Comparison of ENCODE assay signal across 9 cellular contexts in genomic region chr2:11346129-11346528, GRCh38. TPM values are rescaled to one million over a fixed set of nuclear protein-coding genes. Genes with fewer than 3 reads are reported as not detected.
DNase-seq lines count a peak whose midpoint lies in the region; ATAC-seq and TF ChIP-seq lines count a peak whose summit lies in the region.
"Had no signal": no experiment of that assay in that cellular context is flagged by ENCODE, and none has a peak within 500 bp of the region (broad histone marks: within the 10 kb centered on the region; RNA-seq: fewer than 3 reads in every experiment).

No MANE protein-coding gene starts in this region.

- peak overlapping the region; percentile 96; the same call in 1 of the 2 replicates for H3K27ac ChIP-seq in C4-2B
- peak overlapping the region; percentile 91 for H3K27ac ChIP-seq in RWPE2 (ENCODE audit: poor library complexity, severe bottlenecking)
- peak overlapping the region; percentile 48 for H3K27ac ChIP-seq in right cardiac atrium (ENCODE audit: low read length)

- POLR2A ChIA-PET in GM10248 (lab: Yijun Ruan, JAX), result interaction anchor here (0.8 kb wide), 1 partner anchor 11 kb away, joined by 4 read pairs; no protein-coding TSS in a partner anchor

- H3K9me3 Mint-ChIP-seq in activated naive CD8-positive, alpha-beta T cell treated with anti-CD3 and anti-CD28 coated beads, Interleukin-2, amount 50 U/mL, for 24 hours, result no peaks in the 10 kb centered on the region

- no peak overlapping the region for H3K4me3 Mint-ChIP-seq in activated naive CD8-positive, alpha-beta T cell treated with anti-CD3 and anti-CD28 coated beads, Interleukin-2, amount 50 U/mL, for 24 hours

- H3K27ac Mint-ChIP-seq in activated naive CD8-positive, alpha-beta T cell treated with anti-CD3 and anti-CD28 coated beads, Interleukin-2, amount 50 U/mL, for 24 hours, result no peak overlapping the region

- DNase-seq in RWPE2 (ENCODE audit: low spot score), result no peak
- no peak for DNase-seq in right cardiac atrium
- peak; percentile 36 for DNase-seq in retina
- DNase-seq in GM10248 (ENCODE audit: extremely low spot score), result no peak
- no peak for DNase-seq in activated naive CD8-positive, alpha-beta T cell treated with anti-CD3 and anti-CD28 coated beads, Interleukin-2, amount 50 U/mL, for 24 hours
- DNase-seq: COR-L47 had no signal

- H3K36me3 Mint-ChIP-seq in activated naive CD8-positive, alpha-beta T cell treated with anti-CD3 and anti-CD28 coated beads, Interleukin-2, amount 50 U/mL, for 24 hours (ENCODE audit: low read depth), result no peaks in the 10 kb centered on the region

- H3K27me3 ChIP-seq in RWPE2 (ENCODE audit: insufficient read depth, poor library complexity, severe bottlenecking), result no peaks in the 10 kb centered on the region
- no peaks in the 10 kb centered on the region for H3K27me3 ChIP-seq in right cardiac atrium (ENCODE audit: control insufficient read depth, insufficient read depth)

- WGBS in right cardiac atrium, result 96% methylated on average over 3 of the region's 3 CpGs

- CTCF ChIA-PET in GM10248 (lab: Yijun Ruan, JAX), result interaction anchor here (0.9 to 1.4 kb wide), 3 partner anchors 10 to 213 kb away, joined by 4 read pairs; a partner anchor contains a TSS

- no peak for TF ChIP-seq CTCF in C4-2B (conservative IDR thresholded peaks at IDR 0.05)
- no peak for TF ChIP-seq CTCF in RWPE2 (IDR thresholded peaks at IDR 0.05; ENCODE audit: poor library complexity, severe bottlenecking)
- no peak for TF ChIP-seq CTCF in GM10248 (IDR thresholded peaks at IDR 0.05; ENCODE audit: control extremely low read depth, extremely low read depth, low read depth, missing control alignments)

- no peak for ATAC-seq in RWPE2 (ENCODE audit: low read depth)
- no peak for ATAC-seq in right cardiac atrium
- no peak for ATAC-seq in HG02885 (IDR thresholded peaks at IDR 0.05; ENCODE audit: poor library complexity, unreplicated experiment)
- ATAC-seq in GM21528 (IDR thresholded peaks at IDR 0.05; ENCODE audit: low FRiP score, unreplicated experiment), result no peak
- no peak for ATAC-seq in activated naive CD8-positive, alpha-beta T cell treated with anti-CD3 and anti-CD28 coated beads, Interleukin-2, amount 50 U/mL, for 24 hours

- intact Hi-C loops in right cardiac atrium (cut with DNase I), result loop anchor here (10.0 kb wide), 3 partner anchors 49 to 111 kb away; no protein-coding TSS in a partner anchor

- H3K9me3 ChIP-seq in RWPE2 (ENCODE audit: severe bottlenecking) (no peaks in the 10 kb centered on the region), right cardiac atrium (ENCODE audit: control insufficient read depth, low read length) (no peaks in the 10 kb centered on the region)

- H3K4me3 ChIP-seq in RWPE2 (ENCODE audit: severe bottlenecking) (no peak overlapping the region), right cardiac atrium (ENCODE audit: low read length) (no peak overlapping the region)

- peaks cover 21% of the 10 kb centered on the region for H3K4me1 Mint-ChIP-seq in activated naive CD8-positive, alpha-beta T cell treated with anti-CD3 and anti-CD28 coated beads, Interleukin-2, amount 50 U/mL, for 24 hours

- no peaks in the 10 kb centered on the region for H3K27me3 Mint-ChIP-seq in activated naive CD8-positive, alpha-beta T cell treated with anti-CD3 and anti-CD28 coated beads, Interleukin-2, amount 50 U/mL, for 24 hours

- no peaks in the 10 kb centered on the region for H3K36me3 ChIP-seq in RWPE2 (ENCODE audit: low read depth)

- H3K4me1 ChIP-seq in RWPE2 (ENCODE audit: insufficient read depth, poor library complexity, severe bottlenecking) (peaks cover 14% of the 10 kb centered on the region), right cardiac atrium (ENCODE audit: control insufficient read depth, insufficient read depth, low read length) (no peaks in the 10 kb centered on the region)

RNA-seq across cellular contexts. Expression of gene ROCK2, which starts 1.7 kb away (rescaled TPM):
- 10 to 100 TPM; 40.2 to 60.7 (median 40.9) TPM for total RNA-seq in right cardiac atrium
- polyA plus RNA-seq in right cardiac atrium, result 10.0 TPM
